In the genomic region with DNA sequence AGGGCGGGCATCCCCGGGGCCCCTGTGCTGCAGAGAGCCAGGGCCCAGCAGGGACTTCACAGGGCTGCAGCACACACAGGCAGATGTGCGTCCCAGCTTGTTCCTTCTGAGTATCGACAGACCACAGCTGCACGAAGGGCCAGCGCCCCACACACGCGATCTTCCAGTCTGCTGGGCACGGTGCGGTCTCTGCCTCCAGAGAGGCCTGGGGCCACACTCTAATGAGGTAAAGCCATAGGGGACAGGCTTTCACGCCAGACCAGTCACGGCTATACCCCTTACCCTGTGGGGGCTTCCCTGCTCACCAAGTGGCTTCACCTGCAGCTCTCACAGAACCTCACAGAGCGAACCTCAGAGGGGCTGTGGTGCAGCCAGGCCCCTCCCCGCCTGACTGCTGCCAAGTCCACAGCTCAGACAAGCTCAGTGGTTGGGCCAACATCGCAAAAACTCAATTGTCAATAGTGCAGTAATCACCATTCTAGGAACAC, we compare ENCODE assay signal across 21 cellular contexts.
DNase-seq lines count a peak whose midpoint lies in the region; ATAC-seq, FAIRE-seq and TF ChIP-seq lines count a peak whose summit lies in the region.
"Had no signal": no experiment of that assay in that cellular context is flagged by ENCODE, and none has a peak within 500 bp of the region (broad histone marks: within the 10 kb centered on the region; RNA-seq: fewer than 3 reads in every experiment).

No MANE protein-coding gene starts in this region.

- intact Hi-C loops in posterior cingulate gyrus (cut with DNase I) = no loop called here

- H3K4me3 Mint-ChIP-seq in brain = no peak overlapping the region
- H3K4me3 Mint-ChIP-seq: activated B cell treated with CpG ODN at 0.5 μM for 24 hours; activated T-cell treated with anti-CD3 and anti-CD28 coated beads, Interleukin-2, amount 50 U/mL, for 72 hours; T-helper 2 cell treated with Interferon-gamma antibody and Interleukin-4, amounts not matched to agents 5 μg/mL and 100 μg/mL, for 36 hours had no signal

- FAIRE-seq in H54 (lab: Jason Lieb, UNC) = no peak
- FAIRE-seq: bronchial epithelial cell had no signal

- no peak for TF ChIP-seq POLR2A in H54 (IDR thresholded peaks at IDR 0.05; ENCODE audit: low read depth, low read length)

- H3K27me3 Mint-ChIP-seq in brain = no peaks in the 10 kb centered on the region
- H3K27me3 Mint-ChIP-seq: activated B cell treated with CpG ODN at 0.5 μM for 24 hours, naive B cell had no signal

- TF ChIP-seq CTCF in brain (conservative IDR thresholded peaks at IDR 0.05) = no peak

- DNase-seq in Ammon's horn (ENCODE audit: low spot score) (peak; percentile 64), posterior cingulate gyrus (peak in 6 of 10 donors; percentile 32 to 86 (median 62)), NCI-H2196 (lab: John Stamatoyannopoulos, UW; ENCODE audit: unreplicated experiment) (no peak), H54 (ENCODE audit: insufficient read length, low spot score) (no peak), 8988T (no peak)
- DNase-seq: activated B cell treated with CpG ODN at 0.5 μM for 24 hours; activated CD8-positive, alpha-beta memory T cell treated with anti-CD3 and anti-CD28 coated beads for 24 hours; activated T-cell treated with anti-CD3 and anti-CD28 coated beads, Interleukin-2, amount 50 U/mL, for 72 hours; Caco-2; Karpas-422; naive B cell; NCI-H1048; NCI-H2081 treated with DMSO at 0.1 percent for 48 hours; NCI-H524 treated with DMSO at 0.1 percent for 48 hours; SIG-M5; stimulated activated CD8-positive, alpha-beta memory T cell treated with anti-CD3 and anti-CD28 coated beads, Interleukin-4, amount 100 ng/mL, for 48 hours had no signal

- peak overlapping the region in 4 of 5 experiments; percentile 20 to 76 (median 48) for H3K27ac Mint-ChIP-seq in brain
- H3K27ac Mint-ChIP-seq: activated B cell treated with CpG ODN at 0.5 μM for 24 hours; activated T-cell treated with anti-CD3 and anti-CD28 coated beads, Interleukin-2, amount 50 U/mL, for 72 hours; T-helper 2 cell treated with Interferon-gamma antibody and Interleukin-4, amounts not matched to agents 5 μg/mL and 100 μg/mL, for 36 hours had no signal

- H3K9me3 Mint-ChIP-seq in brain = no peaks in the 10 kb centered on the region
- H3K9me3 Mint-ChIP-seq: activated B cell treated with CpG ODN at 0.5 μM for 24 hours; activated T-cell treated with anti-CD3 and anti-CD28 coated beads, Interleukin-2, amount 50 U/mL, for 72 hours; naive B cell; T-helper 2 cell treated with Interferon-gamma antibody and Interleukin-4, amounts not matched to agents 5 μg/mL and 100 μg/mL, for 36 hours had no signal

- H3K4me1 Mint-ChIP-seq in brain = peaks cover 58% of the 10 kb centered on the region
- H3K4me1 Mint-ChIP-seq: activated B cell treated with CpG ODN at 0.5 μM for 24 hours, naive B cell had no signal

- ATAC-seq in GM18873 (IDR thresholded peaks at IDR 0.05; ENCODE audit: low FRiP score, unreplicated experiment) (peak; percentile 58), HG02870 (IDR thresholded peaks at IDR 0.05; ENCODE audit: unreplicated experiment) (no peak)
- ATAC-seq: activated T-cell treated with anti-CD3 and anti-CD28 coated beads, Interleukin-2, amount 50 U/mL, for 72 hours had no signal

- peaks cover 2% of the 10 kb centered on the region for H3K36me3 Mint-ChIP-seq in brain
- H3K36me3 Mint-ChIP-seq: naive B cell had no signal

Comparison
In these comparisons a context has a peak if more than half of its experiments do, and no peak if none do; other contexts are left out.
1. DNase-seq: peak in Ammon's horn (single experiment) and posterior cingulate gyrus (6 of 10); none in NCI-H2196 (single experiment), H54 (single experiment) and 8988T (single experiment).